Comparison of ENCODE assay signal across 13 cellular contexts in the genomic region with DNA sequence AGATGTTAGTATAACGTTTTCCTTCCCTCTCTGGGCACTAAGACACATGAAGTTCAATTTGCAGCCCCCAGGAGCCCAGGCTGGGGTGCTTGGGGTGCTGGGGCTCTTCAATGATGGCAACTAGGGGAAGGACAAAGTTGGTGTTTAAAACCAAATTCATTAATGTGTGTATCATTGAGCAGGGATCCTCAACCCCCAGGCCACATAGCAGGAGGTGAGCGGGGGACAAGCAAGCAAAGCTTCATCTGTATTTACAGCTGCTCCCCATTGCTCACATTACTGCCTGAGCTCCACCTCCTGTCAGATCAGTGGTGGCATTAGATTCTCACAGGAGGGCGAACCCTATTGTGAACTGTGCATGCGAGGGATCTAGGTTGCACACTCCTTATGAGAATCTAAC. TPM values are rescaled to one million over a fixed set of nuclear protein-coding genes. Genes with fewer than 3 reads are reported as not detected.
DNase-seq lines count a peak whose midpoint lies in the region; ATAC-seq, FAIRE-seq and TF ChIP-seq lines count a peak whose summit lies in the region.
"Not testable (repeated sequence)": the region's sequence is repeated elsewhere in the genome, so short reads cannot be mapped to it uniquely, and the experiment has no call there.
"Had no signal": no experiment of that assay in that cellular context is flagged by ENCODE, and none has a peak within 500 bp of the region (broad histone marks: within the 10 kb centered on the region; RNA-seq: fewer than 3 reads in every experiment).

No MANE protein-coding gene starts in this region.

- not testable (repeated sequence) for H3K36me3 ChIP-seq in BLaER1 treated with 17β-estradiol and CSF1 and Interleukin-3, amounts not matched to agents 10 nM and 100 nM; RWPE2 (ENCODE audit: low read depth)

- not testable (repeated sequence) for H3K27me3 ChIP-seq in BLaER1 treated with 17β-estradiol and CSF1 and Interleukin-3, amounts not matched to agents 10 nM and 100 nM; RWPE2 (ENCODE audit: insufficient read depth, poor library complexity, severe bottlenecking)

- DNase-seq in HTR-8/SVneo (ENCODE audit: insufficient read length, low spot score): not testable (repeated sequence)
- DNase-seq in RWPE2 (ENCODE audit: low spot score) (peak; percentile 53), islet precursor cell (peak; percentile 13)
- DNase-seq in activated effector memory CD4-positive, alpha-beta T cell treated with anti-CD3 and anti-CD28 coated beads, Interleukin-2, amount 50 U/mL, for 16 hours: peak; percentile 4
- DNase-seq in natural killer cell treated with Interleukin-12 subunit alpha and Interleukin-12 subunit beta and Interleukin-15 and Interleukin-18, amount 100 ng/mL, for 72 hours (ENCODE audit: low spot score): peak; percentile 16

- peak; percentile 42 for FAIRE-seq in HTR-8/SVneo (lab: Jason Lieb, UNC)

- peaks cover 33 to 40% of the 10 kb centered on the region in 2 donors for H3K27me3 Mint-ChIP-seq in natural killer cell treated with Interleukin-12 subunit alpha and Interleukin-12 subunit beta and Interleukin-15 and Interleukin-18, amount 100 ng/mL, for 72 hours
- peaks cover 37% of the 10 kb centered on the region for H3K27me3 Mint-ChIP-seq in stimulated activated memory B cell treated with anti-CD40 and anti-IgM and Interleukin-4, amounts not matched to agents 10 μg/mL and 1 μg/mL and 100 μg/mL, for 72 hours

- H3K4me1 ChIP-seq in BLaER1 treated with 17β-estradiol and CSF1 and Interleukin-3, amounts not matched to agents 10 nM and 100 nM: peaks cover 19 to 33% (median 25%) of the 10 kb centered on the region in 10 experiments
- H3K4me1 ChIP-seq in RWPE2 (ENCODE audit: insufficient read depth, poor library complexity, severe bottlenecking): not testable (repeated sequence)

- ATAC-seq in RWPE2 (ENCODE audit: low read depth); natural killer cell treated with Interleukin-12 subunit alpha and Interleukin-12 subunit beta and Interleukin-15 and Interleukin-18, amount 100 ng/mL, for 72 hours; stimulated activated memory B cell treated with anti-CD40 and anti-IgM and Interleukin-4, amounts not matched to agents 10 μg/mL and 1 μg/mL and 100 μg/mL, for 72 hours: not testable (repeated sequence)

- not testable (repeated sequence) for H3K4me3 ChIP-seq in BLaER1 treated with 17β-estradiol and CSF1 and Interleukin-3, amounts not matched to agents 10 nM and 100 nM; RWPE2 (ENCODE audit: severe bottlenecking)

- H3K27ac Mint-ChIP-seq in natural killer cell treated with Interleukin-12 subunit alpha and Interleukin-12 subunit beta and Interleukin-15 and Interleukin-18, amount 100 ng/mL, for 72 hours: not testable (repeated sequence)
- peak overlapping the region; percentile 59 for H3K27ac Mint-ChIP-seq in stimulated activated memory B cell treated with anti-CD40 and anti-IgM and Interleukin-4, amounts not matched to agents 10 μg/mL and 1 μg/mL and 100 μg/mL, for 72 hours

- not testable (repeated sequence) for H3K4me3 Mint-ChIP-seq in natural killer cell treated with Interleukin-12 subunit alpha and Interleukin-12 subunit beta and Interleukin-15 and Interleukin-18, amount 100 ng/mL, for 72 hours; stimulated activated memory B cell treated with anti-CD40 and anti-IgM and Interleukin-4, amounts not matched to agents 10 μg/mL and 1 μg/mL and 100 μg/mL, for 72 hours

- not testable (repeated sequence) for H3K9me3 ChIP-seq in BLaER1 treated with 17β-estradiol and CSF1 and Interleukin-3, amounts not matched to agents 10 nM and 100 nM (replicated peaks in 1 of 11); RWPE2 (ENCODE audit: severe bottlenecking)

- H3K27ac ChIP-seq in BLaER1 treated with 17β-estradiol and CSF1 and Interleukin-3, amounts not matched to agents 10 nM and 100 nM; RWPE2 (ENCODE audit: poor library complexity, severe bottlenecking): not testable (repeated sequence)

- peak overlapping the region in 10 of 11 experiments; percentile 53 to 88 (median 81); a peak in 17 of 22 replicates for H3K4me2 ChIP-seq in BLaER1 treated with 17β-estradiol and CSF1 and Interleukin-3, amounts not matched to agents 10 nM and 100 nM

- H4K20me1 ChIP-seq in BLaER1 treated with 17β-estradiol and CSF1 and Interleukin-3, amounts not matched to agents 10 nM and 100 nM: peaks cover 0 to 31% (median 20%) of the 10 kb centered on the region in 11 experiments; a peak in 13 of 22 replicates

- H3K36me3 Mint-ChIP-seq in natural killer cell treated with Interleukin-12 subunit alpha and Interleukin-12 subunit beta and Interleukin-15 and Interleukin-18, amount 100 ng/mL, for 72 hours; stimulated activated memory B cell treated with anti-CD40 and anti-IgM and Interleukin-4, amounts not matched to agents 10 μg/mL and 1 μg/mL and 100 μg/mL, for 72 hours: not testable (repeated sequence)

- H3K9me3 Mint-ChIP-seq in natural killer cell treated with Interleukin-12 subunit alpha and Interleukin-12 subunit beta and Interleukin-15 and Interleukin-18, amount 100 ng/mL, for 72 hours; stimulated activated memory B cell treated with anti-CD40 and anti-IgM and Interleukin-4, amounts not matched to agents 10 μg/mL and 1 μg/mL and 100 μg/mL, for 72 hours: not testable (repeated sequence)

- H3K9ac ChIP-seq in BLaER1 treated with 17β-estradiol and CSF1 and Interleukin-3, amounts not matched to agents 10 nM and 100 nM: not testable (repeated sequence)

- not testable (repeated sequence) for H3K4me1 Mint-ChIP-seq in natural killer cell treated with Interleukin-12 subunit alpha and Interleukin-12 subunit beta and Interleukin-15 and Interleukin-18, amount 100 ng/mL, for 72 hours (ENCODE audit: low read depth in 2 of 2)
- H3K4me1 Mint-ChIP-seq in stimulated activated memory B cell treated with anti-CD40 and anti-IgM and Interleukin-4, amounts not matched to agents 10 μg/mL and 1 μg/mL and 100 μg/mL, for 72 hours: peaks cover 19% of the 10 kb centered on the region

- not testable (repeated sequence) for TF ChIP-seq CTCF in RWPE2 (IDR thresholded peaks at IDR 0.05; ENCODE audit: poor library complexity, severe bottlenecking)

RNA-seq across cellular contexts. Expression of a gene that starts 49.8 kb away (rescaled TPM):
- 10 to 100 TPM; 39.3 to 39.8 TPM for total RNA-seq in natural killer cell treated with Interleukin-12 subunit alpha and Interleukin-12 subunit beta and Interleukin-15 and Interleukin-18, amount 100 ng/mL, for 72 hours

RNA-seq across cellular contexts. Expression of a gene that starts 56.4 kb away (rescaled TPM):
- under 1 TPM; 0.53 to 0.71 TPM for total RNA-seq in natural killer cell treated with Interleukin-12 subunit alpha and Interleukin-12 subunit beta and Interleukin-15 and Interleukin-18, amount 100 ng/mL, for 72 hours
- total RNA-seq: A673; CD4-positive, alpha-beta memory T cell; CD4-positive, CD25-positive, alpha-beta regulatory T cell; Daoy; G401; GM12878 had no signal
